8 cellular contexts compared by ENCODE assay signal in the genomic region with DNA sequence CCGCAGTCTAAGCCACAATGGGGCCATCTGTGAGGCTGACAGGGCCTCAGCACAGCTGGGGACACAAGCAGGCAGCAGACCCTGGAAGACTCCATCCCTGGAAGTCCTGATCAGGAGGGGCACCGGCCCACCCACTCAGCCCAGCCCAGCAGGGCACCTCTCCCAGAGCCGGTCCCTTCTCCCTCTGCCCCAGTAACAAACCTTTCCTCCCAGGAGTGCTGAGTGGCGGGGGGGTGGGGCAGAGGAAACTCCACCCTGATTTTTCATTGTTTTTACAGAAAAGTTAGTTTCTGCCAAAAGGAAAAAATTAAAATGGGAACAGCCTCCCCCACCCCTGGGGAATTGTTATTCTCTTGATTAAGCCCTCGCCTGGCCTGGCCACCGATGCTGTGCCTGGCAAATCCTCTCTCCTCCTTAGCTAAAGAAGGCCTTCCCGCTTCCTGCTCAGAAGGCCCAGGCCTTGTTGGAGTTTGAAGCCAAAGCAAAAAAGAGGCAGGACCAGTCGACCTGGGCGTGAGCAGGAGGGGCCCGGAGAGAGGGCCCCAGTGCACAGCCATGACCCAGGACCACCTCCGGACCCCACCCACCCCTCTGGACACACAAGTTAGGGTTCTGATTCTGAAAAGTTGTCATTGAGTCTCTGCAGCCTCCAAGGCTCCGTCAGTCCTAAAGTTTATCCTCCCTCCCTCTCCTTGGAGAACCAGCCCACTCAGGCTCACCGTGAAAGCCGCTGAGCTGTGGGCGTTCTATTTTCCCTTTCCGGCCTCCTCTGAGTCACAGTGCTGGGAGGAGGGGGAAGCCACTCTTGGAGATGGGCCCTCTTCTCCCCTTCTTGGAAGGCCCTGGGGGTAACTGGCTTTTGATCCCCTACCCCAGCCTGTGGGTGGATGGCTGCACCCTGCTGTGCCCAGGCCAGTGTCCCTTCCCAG.
DNase-seq lines count a peak whose midpoint lies in the region; ATAC-seq, FAIRE-seq and TF ChIP-seq lines count a peak whose summit lies in the region.

No MANE protein-coding gene starts in this region.

- H2BK5ac ChIP-seq in H1 (ENCODE audit: low read depth, low read length), result peak overlapping the region; percentile 6; the same call in 1 of the 2 replicates

- TF ChIP-seq POLR2A in H1 (IDR thresholded peaks at IDR 0.05; ENCODE audit: control extremely low read depth in 1 of 2, low read depth in 2 of 2, low read length in 2 of 2), result no peak

- no peak overlapping the region for H4K91ac ChIP-seq in H1 (replicated peaks; ENCODE audit: insufficient read length, low read length)

- ATAC-seq in GM18519 (IDR thresholded peaks at IDR 0.05; ENCODE audit: low FRiP score, unreplicated experiment), result no peak

- peak overlapping the region; percentile 36; the same call in 1 of the 2 replicates for H2BK15ac ChIP-seq in H1 (ENCODE audit: low read length)

- H2AFZ ChIP-seq in H1 (ENCODE audit: low read length), result no peak overlapping the region

- no peak overlapping the region for H2BK120ac ChIP-seq in H1 (replicated peaks; ENCODE audit: low read depth, low read length)

- H3K9ac ChIP-seq in H1 (replicated peaks in 1 of 4; ENCODE audit: extremely low read depth in 1 of 4, low read depth in 3 of 4, low read length in 3 of 4), result no peak overlapping the region

- peak overlapping the region; percentile 69; the same call in 1 of the 2 replicates for H2BK12ac ChIP-seq in H1 (ENCODE audit: low read depth, low read length)

- DNase-seq in AG08395 (ENCODE audit: low spot score) (peak; percentile 86), MV-4-11 (lab: John Stamatoyannopoulos, UW) (peak; percentile 47), H1 (ENCODE audit: low read depth in 1 of 2, low spot score in 2 of 2) (no peak), nephron progenitor cell (no peak), cortex of kidney (lab: John Stamatoyannopoulos, UW) (no peak), OCI-M1 (lab: John Stamatoyannopoulos, UW) (no peak), COR-L47 (lab: John Stamatoyannopoulos, UW) (no peak)

- H3K27me3 Mint-ChIP-seq in nephron progenitor cell (ENCODE audit: low read depth, poor library complexity), result peaks cover 14% of the 10 kb centered on the region

- no peak overlapping the region for H3K4me3 ChIP-seq in H1 (ENCODE audit: extremely low read depth in 1 of 4, insufficient read depth in 2 of 4, low read depth in 3 of 4, low read length in 4 of 4)

- no peak overlapping the region; the same call in 1 of the 2 replicates for H4K8ac ChIP-seq in H1 (ENCODE audit: extremely low read depth, insufficient read depth, low read length)

- 80% methylated on average over 9 of the region's 16 CpGs; no CpG with 5 or more reads in 1 of the 2 experiments for WGBS in H1 (ENCODE audit: extremely low coverage in 1 of 2, insufficient coverage in 1 of 2, insufficient read length in 1 of 2, insufficient replicate concordance in 2 of 2, low coverage in 1 of 2, low lambda C conversion rate in 2 of 2, missing lambda C conversion rate in 1 of 2), 2 experiments

- TF ChIP-seq CTCF in H1 (IDR thresholded peaks at IDR 0.05; ENCODE audit: control extremely low read depth in 1 of 3, insufficient read depth in 1 of 3, low read depth in 1 of 3, low read length in 3 of 3) (no peak), nephron progenitor cell (IDR thresholded peaks at IDR 0.05) (no peak)

- H4K5ac ChIP-seq in H1 (ENCODE audit: insufficient read length, low read depth, low read length), result no peak overlapping the region

- POLR2A ChIA-PET in H1 (lab: Charles Lee; ENCODE audit: partially characterized antibody), result interaction anchor here (0.7 to 0.9 kb wide), 2 partner anchors 9 to 128 kb away, joined by 3 to 4 read pairs; partner anchors contain the start of gene TNRC6C

- 0 out of 2 replicates have a peak overlapping the region, but pooled peaks have one; percentile 68 for H2BK20ac ChIP-seq in H1 (ENCODE audit: low read length)

- no peak for FAIRE-seq in H1 (lab: Jason Lieb, UNC)

- no peak overlapping the region for H3K4ac ChIP-seq in H1 (replicated peaks; ENCODE audit: insufficient read length, low read depth, low read length)

- no peak for TF ChIP-seq EP300 in H1 (IDR thresholded peaks at IDR 0.05; ENCODE audit: borderline replicate concordance in 1 of 2, low read depth in 2 of 2, low read length in 2 of 2)

- H3K36me3 Mint-ChIP-seq in nephron progenitor cell (ENCODE audit: low read depth), result no peaks in the 10 kb centered on the region

- peak overlapping the region; percentile 71 for H3K27ac Mint-ChIP-seq in nephron progenitor cell

- no peak overlapping the region for H3K56ac ChIP-seq in H1 (replicated peaks; ENCODE audit: insufficient read length, low read depth, low read length)

- peaks cover 0 to 40% (median 23%) of the 10 kb centered on the region in 4 experiments; a peak in 6 of 7 replicates for H3K4me1 ChIP-seq in H1 (replicated peaks in 1 of 4; ENCODE audit: control insufficient read depth in 3 of 4, insufficient read depth in 4 of 4, low read length in 3 of 4)

- H3K14ac ChIP-seq in H1 (ENCODE audit: insufficient read length), result no peak overlapping the region

- H3K9me3 Mint-ChIP-seq in nephron progenitor cell, result no peaks in the 10 kb centered on the region

- no peaks in the 10 kb centered on the region for H3K79me2 ChIP-seq in H1 (ENCODE audit: control insufficient read depth in 1 of 2, insufficient read depth in 2 of 2, low read length in 2 of 2)

- no peak overlapping the region for H3K27ac ChIP-seq in H1 (ENCODE audit: low read depth, low read length)

- no peak overlapping the region for H3K4me2 ChIP-seq in H1 (ENCODE audit: insufficient read depth in 1 of 2, low read depth in 2 of 2, low read length in 2 of 2)

- no peaks in the 10 kb centered on the region for H3K36me3 ChIP-seq in H1 (ENCODE audit: control insufficient read depth in 2 of 4, insufficient read depth in 4 of 4, low read length in 3 of 4)

- no peaks in the 10 kb centered on the region for H3K9me3 ChIP-seq in H1 (ENCODE audit: insufficient read depth in 2 of 2, low read depth in 1 of 2, low read length in 1 of 2)

- no peaks in the 10 kb centered on the region for H3K79me1 ChIP-seq in H1 (ENCODE audit: low read depth, low read length)

- H3K23me2 ChIP-seq in H1 (ENCODE audit: low read depth, low read length), result no peaks in the 10 kb centered on the region; the same call in 1 of the 2 replicates

- CTCF ChIA-PET in H1 (lab: Charles Lee; ENCODE audit: partially characterized antibody), result interaction anchor here (0.7 to 1.2 kb wide), 7 partner anchors 10 to 196 kb away, joined by 3 to 7 read pairs (median 3); no protein-coding TSS in a partner anchor

- no peak overlapping the region for H3K23ac ChIP-seq in H1 (ENCODE audit: insufficient read length)

- H3K4me3 Mint-ChIP-seq in nephron progenitor cell, result no peak overlapping the region

- peak overlapping the region; percentile 65; the same call in 1 of the 2 replicates for H2AK5ac ChIP-seq in H1 (ENCODE audit: low read depth, low read length)

- H3K4me1 Mint-ChIP-seq in nephron progenitor cell, result peaks cover 79% of the 10 kb centered on the region

- no peaks in the 10 kb centered on the region; a peak in 1 of 7 replicates for H3K27me3 ChIP-seq in H1 (replicated peaks in 1 of 4; ENCODE audit: control insufficient read depth in 3 of 4, extremely low read depth in 1 of 4, insufficient read depth in 3 of 4, low read length in 3 of 4)

- no peak for TF ChIP-seq RAD21 in H1 (IDR thresholded peaks at IDR 0.05 in 1 of 2, conservative IDR thresholded peaks at IDR 0.05 in 1 of 2; ENCODE audit: low read depth in 2 of 2, low read length in 2 of 2)

- H3K18ac ChIP-seq in H1 (ENCODE audit: extremely low read depth, low read length), result no peak overlapping the region

- H4K20me1 ChIP-seq in H1 (replicated peaks in 1 of 2; ENCODE audit: control insufficient read depth in 1 of 2, insufficient read depth in 2 of 2, low read length in 2 of 2), result no peaks in the 10 kb centered on the region

TF ChIP-seq in H1, 55 proteins besides CTCF, POLR2A, EP300 and RAD21:
- TF ChIP-seq GABPA (IDR thresholded peaks at IDR 0.05; ENCODE audit: borderline replicate concordance, insufficient read depth, low read length) (no peak), E2F6 (IDR thresholded peaks at IDR 0.05) (peak; percentile 37; the same call in 1 of the 2 replicates)

Comparison
In these comparisons a context has a peak if more than half of its experiments do, and no peak if none do; other contexts are left out.
1. DNase-seq: peak in AG08395 (single experiment) and MV-4-11 (single experiment); none in H1 (0 of 2), nephron progenitor cell (single experiment), cortex of kidney (single experiment), OCI-M1 (single experiment) and COR-L47 (single experiment).